In genomic region chr17:78862073-78863023, GRCh38 we compare ENCODE assay signal across 8 cellular contexts. TPM values are rescaled to one million over a fixed set of nuclear protein-coding genes. Genes with fewer than 3 reads are reported as not detected.
DNase-seq lines count a peak whose midpoint lies in the region; ATAC-seq and TF ChIP-seq lines count a peak whose summit lies in the region.

No MANE protein-coding gene starts in this region.

- TF ChIP-seq POLR2A in prostate gland (IDR thresholded peaks at IDR 0.05), result no peak

- no peaks in the 10 kb centered on the region for H3K4me1 ChIP-seq in prostate gland (replicated peaks)

- H3K36me3 ChIP-seq in prostate gland, result no peaks in the 10 kb centered on the region

- DNase-seq in DMS53 treated with DMSO at 0.1 percent for 48 hours (lab: John Stamatoyannopoulos, UW; ENCODE audit: unreplicated experiment) (peak; percentile 47), SHP77 treated with DMSO at 0.1 percent for 48 hours (lab: John Stamatoyannopoulos, UW) (peak; percentile 36), fibroblast of peridontal ligament (ENCODE audit: extremely low read depth) (peak; percentile 98), prostate gland (ENCODE audit: low spot score) (no peak)

- ATAC-seq in activated CD4-positive, CD25-positive, alpha-beta regulatory T cell treated with anti-CD3 and anti-CD28 coated beads, Interleukin-2, amount 50 U/mL, for 24 hours, result no peak
- ATAC-seq in GM21737 (IDR thresholded peaks at IDR 0.05; ENCODE audit: unreplicated experiment), result no peak
- no peak for ATAC-seq in HG03025 (IDR thresholded peaks at IDR 0.05; ENCODE audit: low FRiP score, unreplicated experiment)
- no peak for ATAC-seq in GM21786 (IDR thresholded peaks at IDR 0.05; ENCODE audit: unreplicated experiment)

- intact Hi-C loops in prostate gland (cut with DNase I), result no loop called here

- no peak for TF ChIP-seq CTCF in prostate gland (IDR thresholded peaks at IDR 0.05)

- 70% methylated on average over 17 of the region's 17 CpGs for WGBS in prostate gland

- H3K27me3 ChIP-seq in prostate gland (replicated peaks; ENCODE audit: insufficient read depth), result no peaks in the 10 kb centered on the region

- H3K27ac ChIP-seq in prostate gland, result peak overlapping the region; percentile 54 to 58

- no peak overlapping the region for H3K4me3 ChIP-seq in prostate gland

- H3K9me3 ChIP-seq in prostate gland, result no peaks in the 10 kb centered on the region

RNA-seq across cellular contexts. Expression of gene USP36, which starts 21.7 kb away (rescaled TPM):
- 10 to 100 TPM; 31.2 to 66.6 TPM for total RNA-seq in prostate gland

RNA-seq across cellular contexts. Expression of gene CEP295NL, which starts 40.7 kb away (rescaled TPM):
- total RNA-seq in prostate gland, result 1 to 10 TPM; 2.2 to 8.2 TPM
